In the genomic region with DNA sequence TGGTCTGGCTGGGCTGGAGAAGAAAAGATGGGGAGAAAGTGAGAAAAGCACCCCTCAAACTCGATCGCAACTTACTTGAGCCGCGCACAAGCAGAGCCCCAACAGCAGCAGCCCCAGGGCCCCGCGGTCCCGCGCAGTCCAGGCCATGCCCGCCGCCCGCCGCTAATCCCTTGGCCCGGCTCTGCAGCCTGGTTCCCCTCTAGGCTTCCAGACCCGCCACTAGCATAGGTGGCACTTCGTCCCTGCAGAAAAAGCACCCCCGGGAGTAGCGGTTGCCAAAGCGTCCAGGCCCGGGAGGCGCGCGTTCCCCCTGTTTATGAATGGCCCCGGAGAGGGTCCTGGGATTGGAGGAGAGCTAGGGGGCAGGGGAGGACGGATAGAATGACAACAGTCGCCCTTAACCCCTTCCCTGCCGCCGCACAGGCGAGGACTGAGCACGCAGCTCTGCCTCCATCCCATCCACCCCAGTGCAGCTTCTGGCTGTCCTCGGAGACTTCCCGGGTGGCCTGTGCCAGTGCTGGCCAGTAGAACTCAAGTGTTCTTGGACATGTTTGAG, we compare ENCODE assay signal across 17 cellular contexts. TPM values are rescaled to one million over a fixed set of nuclear protein-coding genes. Genes with fewer than 3 reads are reported as not detected.
A peak's percentile ranks its signal among the peaks of the same experiment; 100 is the strongest.
DNase-seq lines count a peak whose midpoint lies in the region; ATAC-seq and TF ChIP-seq lines count a peak whose summit lies in the region.
"Had no signal": no experiment of that assay in that cellular context is flagged by ENCODE, and none has a peak within 500 bp of the region (broad histone marks: within the 10 kb centered on the region; RNA-seq: fewer than 3 reads in every experiment).

No MANE protein-coding gene starts in this region.

- H3K27ac Mint-ChIP-seq in natural killer cell: no peak overlapping the region
- H3K27ac Mint-ChIP-seq: activated T-cell treated with anti-CD3 and anti-CD28 coated beads, Interleukin-2, amount 50 U/mL, for 24 hours; CD4-positive, CD25-positive, alpha-beta regulatory T cell; memory B cell had no signal

- TF ChIP-seq CTCF in lung (IDR thresholded peaks at IDR 0.05; ENCODE audit: control extremely low read depth, extremely low read depth) (no peak), spleen (IDR thresholded peaks at IDR 0.05 in 8 of 11, conservative IDR thresholded peaks at IDR 0.05 in 3 of 11) (no peak), Peyer's patch (IDR thresholded peaks at IDR 0.05) (no peak), natural killer cell (IDR thresholded peaks at IDR 0.05) (no peak)

- no peaks in the 10 kb centered on the region for H3K4me1 Mint-ChIP-seq in natural killer cell
- H3K4me1 Mint-ChIP-seq: CD4-positive, CD25-positive, alpha-beta regulatory T cell; memory B cell had no signal

- intact Hi-C loops in Right ventricle myocardium superior (cut with DNase I) (no loop called here), spleen (cut with DNase I; ENCODE audit: low total_unique reads) (no loop called here), natural killer cell (cut with micrococcal nuclease) (no loop called here)

- ATAC-seq in Right ventricle myocardium superior (ENCODE audit: poor library complexity): peak; percentile 27
- peak; percentile 24 for ATAC-seq in lung (ENCODE audit: insufficient read depth, low FRiP score)
- ATAC-seq in natural killer cell: no peak
- ATAC-seq: gastroesophageal sphincter had no signal

- H3K36me3 ChIP-seq in SJCRH30 (no peaks in the 10 kb centered on the region), lung (ENCODE audit: control insufficient read depth in 2 of 2, insufficient read depth in 2 of 2, low read length in 2 of 2) (no peaks in the 10 kb centered on the region), spleen (no peaks in the 10 kb centered on the region), Peyer's patch (no peaks in the 10 kb centered on the region)
- H3K36me3 ChIP-seq: adrenal gland, gastroesophageal sphincter had no signal

- H3K4me3 ChIP-seq in SJCRH30 (peak overlapping the region; percentile 46), lung (no peak overlapping the region), spleen (peak overlapping the region in 2 of 8 donors; percentile 7 to 32), Peyer's patch (peak overlapping the region in 1 of 4 donors; percentile 25)
- H3K4me3 ChIP-seq: adrenal gland had no signal

- WGBS in lung, 2 donors: 3 to 4% methylated on average over 30 to 31 of the region's 31 CpGs
- WGBS in spleen, 5 donors: 3 to 11% (median 4%) methylated on average over 28 to 31 of the region's 31 CpGs

- H3K9me3 ChIP-seq in SJCRH30 (replicated peaks) (no peaks in the 10 kb centered on the region), lung (ENCODE audit: control insufficient read depth in 2 of 2, insufficient read depth in 1 of 2, low read length in 1 of 2) (peaks cover 0 to 2% of the 10 kb centered on the region in 2 donors), spleen (no peaks in the 10 kb centered on the region), Peyer's patch (no peaks in the 10 kb centered on the region)
- H3K9me3 ChIP-seq: adrenal gland, gastroesophageal sphincter, testis had no signal

- DNase-seq in SJCRH30: peak in 1 of 2 experiments; percentile 27
- DNase-seq in Right ventricle myocardium superior: no peak
- no peak for DNase-seq in lung (ENCODE audit: low spot score)
- DNase-seq in spleen: peak; percentile 62
- DNase-seq in NK-92 treated with Interleukin-12 subunit alpha and Interleukin-12 subunit beta, amount 100 ng/mL, for 24 hours (lab: John Stamatoyannopoulos, UW): no peak
- DNase-seq in Peyer's patch: no peak
- DNase-seq in natural killer cell: no peak
- no peak for DNase-seq in NCI-H345 treated with DMSO at 0.1 percent for 48 hours (lab: John Stamatoyannopoulos, UW; ENCODE audit: unreplicated experiment)
- DNase-seq: activated T-cell treated with anti-CD3 and anti-CD28 coated beads, Interleukin-2, amount 50 U/mL, for 24 hours; adrenal gland; CD4-positive, CD25-positive, alpha-beta regulatory T cell; KBM-7; NCI-H774; testis had no signal

- H3K4me1 ChIP-seq in SJCRH30: no peaks in the 10 kb centered on the region
- peaks cover 0 to 10% of the 10 kb centered on the region in 2 donors for H3K4me1 ChIP-seq in lung (ENCODE audit: control insufficient read depth in 2 of 2, insufficient read depth in 2 of 2, low read length in 2 of 2)
- peaks cover 0 to 14% (median 9%) of the 10 kb centered on the region in 6 donors for H3K4me1 ChIP-seq in spleen
- peaks cover 0 to 14% (median 0%) of the 10 kb centered on the region in 4 donors for H3K4me1 ChIP-seq in Peyer's patch
- H3K4me1 ChIP-seq: adrenal gland had no signal

- H3K27ac ChIP-seq in SJCRH30 (no peak overlapping the region), lung (ENCODE audit: low read depth in 1 of 2, low read length in 1 of 2) (no peak overlapping the region), spleen (no peak overlapping the region), Peyer's patch (no peak overlapping the region)
- H3K27ac ChIP-seq: adrenal gland, gastroesophageal sphincter, testis had no signal

- H3K27me3 ChIP-seq in SJCRH30: no peaks in the 10 kb centered on the region
- H3K27me3 ChIP-seq in lung (ENCODE audit: control insufficient read depth, insufficient read depth): no peaks in the 10 kb centered on the region
- peaks cover 2 to 61% (median 33%) of the 10 kb centered on the region in 7 donors for H3K27me3 ChIP-seq in spleen (replicated peaks in 1 of 7)
- H3K27me3 ChIP-seq in Peyer's patch: peaks cover 0 to 10% of the 10 kb centered on the region in 2 donors
- H3K27me3 ChIP-seq: testis had no signal

- H3K4me3 Mint-ChIP-seq in natural killer cell: no peak overlapping the region
- H3K4me3 Mint-ChIP-seq: activated T-cell treated with anti-CD3 and anti-CD28 coated beads, Interleukin-2, amount 50 U/mL, for 24 hours; CD4-positive, CD25-positive, alpha-beta regulatory T cell; memory B cell had no signal

- H3K9me3 Mint-ChIP-seq in natural killer cell: no peaks in the 10 kb centered on the region
- H3K9me3 Mint-ChIP-seq: activated T-cell treated with anti-CD3 and anti-CD28 coated beads, Interleukin-2, amount 50 U/mL, for 24 hours; CD4-positive, CD25-positive, alpha-beta regulatory T cell; memory B cell had no signal

- H3K36me3 Mint-ChIP-seq in natural killer cell: no peaks in the 10 kb centered on the region
- H3K36me3 Mint-ChIP-seq: CD4-positive, CD25-positive, alpha-beta regulatory T cell; memory B cell had no signal

- H3K27me3 Mint-ChIP-seq in natural killer cell (ENCODE audit: low read depth in 2 of 2): peaks cover 7 to 16% of the 10 kb centered on the region in 2 donors

- TF ChIP-seq POLR2A in spleen (IDR thresholded peaks at IDR 0.05) (no peak), Peyer's patch (IDR thresholded peaks at IDR 0.05) (no peak)

RNA-seq across cellular contexts. Expression of a gene that starts 19.9 kb away (rescaled TPM):
- total RNA-seq in SJCRH30 (2014; rRNA removed; shearing (Covaris generic)): 4.7 and 4.8 TPM in 2 replicates
- 0.24 TPM for total RNA-seq in Right ventricle myocardium superior
- total RNA-seq in lung: 1 to 10 TPM in 1 of 2 donors, not detected in 1; 1.7 TPM
- under 1 TPM; 0.02 to 0.06 TPM for polyA plus RNA-seq in lung
- total RNA-seq in spleen: not detected
- polyA plus RNA-seq in spleen: under 1 TPM; 0.06 to 0.07 (median 0.06) TPM
- not detected for total RNA-seq in Peyer's patch
- not detected for total RNA-seq in natural killer cell
- total RNA-seq: adrenal gland; CD4-positive, CD25-positive, alpha-beta regulatory T cell; dermis microvascular lymphatic vessel endothelial cell had no signal
- polyA plus RNA-seq: CD4-positive, CD25-positive, alpha-beta regulatory T cell had no signal

Comparison
In these comparisons a context has a peak if more than half of its experiments do, and no peak if none do; other contexts are left out.
1. ATAC-seq: peak in Right ventricle myocardium superior (single experiment) and lung (single experiment); none in natural killer cell (0 of 3).